Comparison of ENCODE assay signal across 8 cellular contexts in the genomic region with DNA sequence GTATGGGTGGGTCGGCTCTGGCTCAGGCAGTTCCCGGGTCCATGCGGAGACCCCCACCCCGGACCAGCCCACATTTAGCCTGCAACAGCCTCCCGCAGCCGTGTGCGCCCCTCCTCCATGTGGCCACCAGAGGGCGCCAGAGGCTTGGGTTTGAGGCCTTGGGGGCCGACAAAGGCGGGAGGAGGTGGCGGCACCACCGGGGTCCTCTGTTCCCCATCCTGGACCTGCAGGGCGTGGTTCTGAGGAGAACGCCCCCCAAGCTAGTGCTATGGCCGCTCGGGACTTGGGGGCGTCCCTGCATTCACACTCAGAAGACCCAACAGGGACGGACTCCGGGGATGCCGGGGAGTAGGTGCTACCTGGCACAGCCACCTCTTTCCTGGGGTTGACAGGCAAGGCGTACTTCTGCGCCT. TPM values are rescaled to one million over a fixed set of nuclear protein-coding genes. Genes with fewer than 3 reads are reported as not detected.
DNase-seq lines count a peak whose midpoint lies in the region; ATAC-seq and TF ChIP-seq lines count a peak whose summit lies in the region.

No MANE protein-coding gene starts in this region.

- H3K4me3 ChIP-seq in MM.1S (ENCODE audit: low read length) (no peak overlapping the region), WI38 (ENCODE audit: low read depth, low read length) (no peak overlapping the region)

- TF ChIP-seq CTCF in MM.1S (IDR thresholded peaks at IDR 0.05; ENCODE audit: low read length): peak; percentile 74
- TF ChIP-seq CTCF in WI38 (IDR thresholded peaks at IDR 0.05; ENCODE audit: low read depth, low read length): peak; percentile 82
- TF ChIP-seq CTCF in MCF 10A (IDR thresholded peaks at IDR 0.05; ENCODE audit: unreplicated experiment): peak; percentile 88

- no peak overlapping the region for H3K4me3 Mint-ChIP-seq in MCF 10A (ENCODE audit: unreplicated experiment)

- H3K4me2 ChIP-seq in MM.1S (ENCODE audit: low read depth, low read length): 0 out of 2 replicates have a peak overlapping the region, but pooled peaks have one; percentile 2

- H3K36me3 Mint-ChIP-seq in MCF 10A (ENCODE audit: insufficient read depth, unreplicated experiment): peaks cover 41% of the 10 kb centered on the region

- BruUV-seq in MCF 10A (replicated peaks; lab: Mats Ljungman, UMichigan): no TSS peak

- H3K27me3 ChIP-seq in MM.1S (replicated peaks; ENCODE audit: insufficient read depth, low read length): peaks cover 79% of the 10 kb centered on the region

- H3K9me2 ChIP-seq in MM.1S (replicated peaks; ENCODE audit: insufficient read depth, low read length): no peaks in the 10 kb centered on the region

- ATAC-seq in left lobe of liver (peak; percentile 12), HG02610 (IDR thresholded peaks at IDR 0.05; ENCODE audit: unreplicated experiment) (no peak), GM18873 (IDR thresholded peaks at IDR 0.05; ENCODE audit: low FRiP score, unreplicated experiment) (no peak)

- no peak overlapping the region for H3K9ac ChIP-seq in MM.1S (ENCODE audit: low read length)

- H3F3A ChIP-seq in MM.1S (ENCODE audit: insufficient read depth, low read length): no peaks in the 10 kb centered on the region

- no peak overlapping the region for H3K27ac Mint-ChIP-seq in MCF 10A (ENCODE audit: low read depth, unreplicated experiment)

- DNase-seq in ELF-1 (ENCODE audit: low read depth, low spot score) (peak; percentile 79), MM.1S (peak; percentile 42), MCF 10A (ENCODE audit: unreplicated experiment) (peak; percentile 57), left lobe of liver (ENCODE audit: low spot score) (no peak)
- peak; percentile 49 to 66 (median 51) for DNase-seq in stimulated activated CD4-positive, alpha-beta T cell treated with anti-CD3 and anti-CD28 coated beads, TNF-alpha, amount 100 ng/mL, for 4 hours (ENCODE audit: low read depth in 3 of 3)

- no peak overlapping the region for H3K27ac ChIP-seq in MM.1S (ENCODE audit: low read length)

- H4K20me1 ChIP-seq in MM.1S (ENCODE audit: insufficient read depth, low read length): no peaks in the 10 kb centered on the region

- H2AFZ ChIP-seq in MM.1S (ENCODE audit: low read length): no peak overlapping the region

- no peaks in the 10 kb centered on the region for H3K9me3 ChIP-seq in MM.1S (replicated peaks; ENCODE audit: insufficient read depth, low read length)

- POLR2A ChIA-PET in MCF 10A (lab: Yijun Ruan, JAX): interaction anchor here (0.6 to 1.5 kb wide), 3 partner anchors 9 to 232 kb away, joined by 3 to 4 read pairs (median 4); a partner anchor contains a TSS

- no peaks in the 10 kb centered on the region for H3K36me3 ChIP-seq in MM.1S (replicated peaks; ENCODE audit: insufficient read depth, low read length)

- H3K4me1 ChIP-seq in MM.1S (ENCODE audit: low read length): no peaks in the 10 kb centered on the region

- no peaks in the 10 kb centered on the region for H3K9me3 Mint-ChIP-seq in MCF 10A (ENCODE audit: unreplicated experiment)

- H3K4me1 Mint-ChIP-seq in MCF 10A (ENCODE audit: insufficient read depth, unreplicated experiment): no peaks in the 10 kb centered on the region

- H3K79me2 ChIP-seq in MM.1S (ENCODE audit: low read length): no peaks in the 10 kb centered on the region

- intact Hi-C loops in MCF 10A (cut with micrococcal nuclease): loop anchor here (1.0 kb wide), 1 partner anchor 221 kb away; no protein-coding TSS in a partner anchor

- H3K27me3 Mint-ChIP-seq in MCF 10A (ENCODE audit: insufficient read depth, unreplicated experiment): no peaks in the 10 kb centered on the region

- CTCF ChIA-PET in MCF 10A (lab: Yijun Ruan, JAX): interaction anchor here (0.6 to 10.9 kb wide), 11 partner anchors 9 to 624 kb away, joined by 3 to 80 read pairs (median 3); no protein-coding TSS in a partner anchor

RNA-seq across cellular contexts. Expression of a gene that starts 16.5 kb away (rescaled TPM):
- total RNA-seq in MCF 10A (2022): 204 and 299 TPM in 2 replicates
- total RNA-seq in left lobe of liver: 1,233 TPM
